Comparison of ENCODE assay signal across 9 cellular contexts in the genomic region with DNA sequence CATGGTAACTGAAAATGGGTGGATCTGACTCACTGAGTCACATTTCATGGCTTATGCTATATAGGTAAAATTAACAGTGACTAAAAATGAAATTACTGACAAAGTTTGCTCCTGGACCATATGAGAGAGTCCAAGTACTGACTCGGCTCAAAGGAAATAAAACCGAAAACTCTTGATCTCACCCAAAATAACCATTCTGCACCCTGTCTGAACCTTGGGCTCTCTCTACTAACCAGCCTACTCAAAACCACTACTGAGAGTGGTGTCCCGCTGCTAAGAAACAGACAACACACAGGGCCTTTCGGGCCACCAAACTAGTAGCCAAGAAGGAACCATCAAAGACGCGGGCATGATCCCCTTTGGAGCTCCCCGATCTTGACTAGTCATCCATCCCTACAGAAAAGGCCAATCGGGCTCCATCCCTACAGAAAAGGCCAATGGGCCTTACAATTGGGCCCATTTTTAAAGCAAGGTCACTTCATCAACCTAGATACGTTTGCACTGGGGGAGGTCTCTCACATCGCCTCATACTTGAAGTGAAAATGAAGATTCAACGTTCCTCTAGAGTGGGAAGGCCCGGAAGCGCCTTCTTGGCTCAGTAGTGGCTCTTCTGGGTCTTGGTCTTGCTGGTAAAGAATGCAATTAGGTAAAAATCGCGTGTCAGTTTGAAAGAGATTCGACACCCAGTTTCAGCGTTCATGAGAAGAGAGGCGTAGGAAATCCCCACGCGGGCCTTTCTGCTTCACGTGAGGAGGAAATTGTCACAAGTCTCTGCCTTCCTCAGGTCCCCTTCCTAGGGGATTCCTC. TPM values are rescaled to one million over a fixed set of nuclear protein-coding genes. Genes with fewer than 3 reads are reported as not detected.
DNase-seq lines count a peak whose midpoint lies in the region; ATAC-seq and TF ChIP-seq lines count a peak whose summit lies in the region.
"Had no signal": no experiment of that assay in that cellular context is flagged by ENCODE, and none has a peak within 500 bp of the region (broad histone marks: within the 10 kb centered on the region; RNA-seq: fewer than 3 reads in every experiment).

No MANE protein-coding gene starts in this region.

- dilution Hi-C loops in mammary epithelial cell (cut with HindIII; ENCODE audit: low sequenced_read_pairs): no loop called here

- H3K9ac ChIP-seq in OCI-LY1 (ENCODE audit: low read length) (peak overlapping the region; percentile 98), trophoblast cell (ENCODE audit: low read length) (no peak overlapping the region), mammary epithelial cell (ENCODE audit: insufficient read depth, low read length) (no peak overlapping the region)

- no peaks in the 10 kb centered on the region for H4K20me1 ChIP-seq in OCI-LY1 (ENCODE audit: insufficient read depth, low read length)
- no peaks in the 10 kb centered on the region for H4K20me1 ChIP-seq in mammary epithelial cell (ENCODE audit: insufficient read depth, low read length)

- no peaks in the 10 kb centered on the region for H3K27me3 ChIP-seq in OCI-LY1 (ENCODE audit: insufficient read depth, low read length)
- peaks cover 15% of the 10 kb centered on the region for H3K27me3 ChIP-seq in trophoblast cell (ENCODE audit: insufficient read depth, low read length)
- H3K27me3 ChIP-seq in esophagus muscularis mucosa: peaks cover 0 to 68% (median 33%) of the 10 kb centered on the region in 4 donors
- H3K27me3 ChIP-seq in mammary epithelial cell (ENCODE audit: insufficient read depth, low read length): peaks cover 37% of the 10 kb centered on the region
- H3K27me3 ChIP-seq in tibial nerve: peaks cover 0 to 78% of the 10 kb centered on the region in 2 donors

- H3K4ac ChIP-seq in trophoblast cell (ENCODE audit: low read depth, low read length): no peak overlapping the region

- no peak overlapping the region for H3K23ac ChIP-seq in trophoblast cell (ENCODE audit: low read length)

- peak overlapping the region; percentile 23 for H3K4me3 ChIP-seq in OCI-LY1 (ENCODE audit: low read depth, low read length, poor library complexity, severe bottlenecking)
- H3K4me3 ChIP-seq in trophoblast cell (ENCODE audit: low read depth, low read length): no peak overlapping the region
- H3K4me3 ChIP-seq in esophagus muscularis mucosa: peak overlapping the region in 1 of 4 donors; percentile 3
- no peak overlapping the region for H3K4me3 ChIP-seq in mammary epithelial cell (replicated peaks in 1 of 3; ENCODE audit: insufficient read depth in 1 of 3, low read depth in 2 of 3, low read length in 3 of 3)
- peak overlapping the region in 1 of 4 donors; percentile 34 for H3K4me3 ChIP-seq in tibial nerve

- H2BK120ac ChIP-seq in trophoblast cell (ENCODE audit: insufficient read depth, low read length, poor library complexity): no peak overlapping the region

- in situ Hi-C loops in mammary epithelial cell (cut with MboI; ENCODE audit: low sequenced_read_pairs in 2 of 2): loop anchor here in 1 of 2 donors (10.0 kb wide), 1 partner anchor 242 kb away; a partner anchor contains a TSS

- no peak overlapping the region for H4K12ac ChIP-seq in trophoblast cell (ENCODE audit: low read depth, low read length)

- peak; percentile 41 for ATAC-seq in GM21515 (IDR thresholded peaks at IDR 0.05; ENCODE audit: unreplicated experiment)

- H3K79me1 ChIP-seq in trophoblast cell (ENCODE audit: low read length): no peaks in the 10 kb centered on the region

- peaks cover 8% of the 10 kb centered on the region; the same call in 1 of the 2 replicates for H3K36me3 ChIP-seq in OCI-LY1 (ENCODE audit: insufficient read depth, low read length)
- no peaks in the 10 kb centered on the region for H3K36me3 ChIP-seq in trophoblast cell (ENCODE audit: control insufficient read depth in 1 of 2, insufficient read depth in 2 of 2, low read length in 2 of 2)
- H3K36me3 ChIP-seq in esophagus muscularis mucosa: no peaks in the 10 kb centered on the region
- H3K36me3 ChIP-seq in mammary epithelial cell (ENCODE audit: insufficient read depth, low read length): no peaks in the 10 kb centered on the region
- no peaks in the 10 kb centered on the region for H3K36me3 ChIP-seq in tibial nerve

- H3K4me2 ChIP-seq in OCI-LY1 (ENCODE audit: low read length) (peak overlapping the region; percentile 99), trophoblast cell (ENCODE audit: low read length) (no peak overlapping the region), mammary epithelial cell (ENCODE audit: insufficient read depth, low read depth, low read length) (no peak overlapping the region)

- no peak overlapping the region for H2AK5ac ChIP-seq in trophoblast cell (ENCODE audit: low read length)

- H3K27ac ChIP-seq in OCI-LY1 (ENCODE audit: low read depth, low read length, poor library complexity, severe bottlenecking) (peak overlapping the region; percentile 99), trophoblast cell (ENCODE audit: low read depth, low read length) (no peak overlapping the region), esophagus muscularis mucosa (replicated peaks in 1 of 4) (no peak overlapping the region), mammary epithelial cell (ENCODE audit: insufficient read depth, low read depth, low read length) (no peak overlapping the region), tibial nerve (peak overlapping the region in 1 of 4 donors; percentile 51)
- H3K27ac ChIP-seq: VCaP had no signal

- H3K9me3 ChIP-seq in OCI-LY1 (ENCODE audit: low read length) (no peaks in the 10 kb centered on the region), trophoblast cell (ENCODE audit: insufficient read depth, low read depth, low read length) (peaks cover 5% of the 10 kb centered on the region), esophagus muscularis mucosa (peaks cover 0 to 12% (median 10%) of the 10 kb centered on the region in 4 donors), mammary epithelial cell (replicated peaks; ENCODE audit: insufficient read depth, low read length) (no peaks in the 10 kb centered on the region), tibial nerve (peaks cover 0 to 21% (median 0%) of the 10 kb centered on the region in 4 donors)

- H4K8ac ChIP-seq in trophoblast cell (ENCODE audit: low read depth, low read length): no peak overlapping the region

- H2AFZ ChIP-seq in OCI-LY1 (ENCODE audit: low read length) (peak overlapping the region; percentile 64), trophoblast cell (ENCODE audit: insufficient read depth, low read length, poor library complexity) (no peak overlapping the region), mammary epithelial cell (ENCODE audit: low read depth, low read length) (no peak overlapping the region)

- no CpG with 5 or more reads among the region's 21 CpGs for WGBS in trophoblast cell (ENCODE audit: extremely low coverage, insufficient coverage, insufficient read length)
- WGBS in esophagus muscularis mucosa: 82% methylated on average over 21 of the region's 21 CpGs
- 92% methylated on average over 21 of the region's 21 CpGs for WGBS in mammary epithelial cell (ENCODE audit: low coverage, missing lambda C conversion rate)
- 85 to 86% methylated on average over 21 of the region's 21 CpGs for WGBS in tibial nerve, 2 donors

- TF ChIP-seq CTCF in OCI-LY1 (IDR thresholded peaks at IDR 0.05; ENCODE audit: low read length): no peak
- no peak for TF ChIP-seq CTCF in esophagus muscularis mucosa (IDR thresholded peaks at IDR 0.05)
- TF ChIP-seq CTCF in mammary epithelial cell (conservative IDR thresholded peaks at IDR 0.05 in 1 of 2, IDR thresholded peaks at IDR 0.05 in 1 of 2; ENCODE audit: extremely low read depth in 1 of 2, insufficient read depth in 1 of 2, low read depth in 1 of 2, low read length in 2 of 2): no peak
- TF ChIP-seq CTCF in tibial nerve (IDR thresholded peaks at IDR 0.05): no peak

- no peak overlapping the region for H2BK12ac ChIP-seq in trophoblast cell (ENCODE audit: low read length)

- TF ChIP-seq POLR2A in esophagus muscularis mucosa (IDR thresholded peaks at IDR 0.05; ENCODE audit: low read depth): no peak
- TF ChIP-seq POLR2A in tibial nerve (IDR thresholded peaks at IDR 0.05): no peak

- peak; percentile 24 for DNase-seq in CD1c-positive myeloid dendritic cell (ENCODE audit: extremely low spot score)
- DNase-seq in central memory CD4-positive, alpha-beta T cell: peak; percentile 71
- DNase-seq in trophoblast cell: no peak
- DNase-seq in esophagus muscularis mucosa (ENCODE audit: extremely low spot score): no peak
- no peak for DNase-seq in mammary epithelial cell
- no peak for DNase-seq in tibial nerve (ENCODE audit: low spot score in 2 of 2)

- H3K79me2 ChIP-seq in OCI-LY1 (ENCODE audit: insufficient read depth, low read length) (peaks cover 25% of the 10 kb centered on the region), trophoblast cell (ENCODE audit: control insufficient read depth, insufficient read depth, low read length, poor library complexity) (no peaks in the 10 kb centered on the region), mammary epithelial cell (ENCODE audit: insufficient read depth, low read length) (no peaks in the 10 kb centered on the region)

- H3K4me1 ChIP-seq in OCI-LY1 (ENCODE audit: insufficient read depth, low read length, severe bottlenecking) (peaks cover 62% of the 10 kb centered on the region), trophoblast cell (ENCODE audit: control insufficient read depth in 1 of 2, insufficient read depth in 2 of 2, low read length in 2 of 2) (no peaks in the 10 kb centered on the region), esophagus muscularis mucosa (peaks cover 6 to 14% (median 9%) of the 10 kb centered on the region in 4 donors), mammary epithelial cell (ENCODE audit: insufficient read depth, low read length) (peaks cover 6% of the 10 kb centered on the region), tibial nerve (peaks cover 0 to 14% (median 6%) of the 10 kb centered on the region in 4 donors)

- H4K91ac ChIP-seq in trophoblast cell (ENCODE audit: low read depth, low read length): no peak overlapping the region

- CTCF ChIA-PET in mammary epithelial cell (lab: Charles Lee; ENCODE audit: low non-redundant PET): no interaction called here

- TF ChIP-seq EP300 in esophagus muscularis mucosa (IDR thresholded peaks at IDR 0.05) (no peak), tibial nerve (IDR thresholded peaks at IDR 0.05) (no peak)

- intact Hi-C loops in esophagus muscularis mucosa (cut with DNase I) (no loop called here), mammary epithelial cell (cut with micrococcal nuclease) (no loop called here)

- no peaks in the 10 kb centered on the region for H3K9me2 ChIP-seq in OCI-LY1 (ENCODE audit: low read depth, low read length)

- H3F3A ChIP-seq in OCI-LY1 (ENCODE audit: insufficient read depth, low read length): peaks cover 11% of the 10 kb centered on the region

- H3K14ac ChIP-seq in trophoblast cell (ENCODE audit: low read length): no peak overlapping the region

- no peak overlapping the region for H2BK5ac ChIP-seq in trophoblast cell (ENCODE audit: low read depth, low read length, poor library complexity)

- no peak overlapping the region for H3K18ac ChIP-seq in trophoblast cell (ENCODE audit: low read length)

- no TSS peak for BruUV-seq in mammary epithelial cell (replicated peaks; lab: Mats Ljungman, UMichigan)

RNA-seq across cellular contexts. Expression of a gene that starts 0.7 kb away (rescaled TPM):
- not detected in 2 replicates for polyA plus RNA-seq in trophoblast cell (2013)
- total RNA-seq in esophagus muscularis mucosa: not detected
- not detected for total RNA-seq in mammary epithelial cell
- not detected for polyA plus RNA-seq in mammary epithelial cell
- not detected for polyA minus RNA-seq in mammary epithelial cell
- not detected for total RNA-seq in tibial nerve

RNA-seq across cellular contexts. Expression of a gene that starts 3.2 kb away (rescaled TPM):
- 0.04 and 0.05 TPM in 2 replicates for polyA plus RNA-seq in trophoblast cell (2013)
- total RNA-seq in esophagus muscularis mucosa (1 to 10 TPM in 2 of 4 donors, under 1 TPM in 2; 0.83 to 3.8 (median 1.3) TPM), mammary epithelial cell (under 1 TPM in 1 of 2 donors, not detected in 1; 0.02 TPM), tibial nerve (1 to 10 TPM in 2 of 4 donors, under 1 TPM in 2; 0.30 to 1.9 (median 1.0) TPM)
- polyA plus RNA-seq in mammary epithelial cell: not detected
- not detected for polyA minus RNA-seq in mammary epithelial cell

RNA-seq across cellular contexts. Expression of a gene that starts 51.1 kb away (rescaled TPM):
- polyA plus RNA-seq in trophoblast cell (2013): 6.6 and 7.8 TPM in 2 replicates
- total RNA-seq in esophagus muscularis mucosa (1 to 10 TPM; 1.7 to 7.1 (median 2.7) TPM), mammary epithelial cell (1 to 10 TPM; 6.0 to 8.0 TPM), tibial nerve (10 to 100 TPM in 3 of 4 donors, 1 to 10 TPM in 1; 8.1 to 21.2 (median 16.8) TPM)
- polyA plus RNA-seq in mammary epithelial cell: 1.7 TPM
- not detected for polyA minus RNA-seq in mammary epithelial cell

Comparison
In these comparisons a context has a peak if more than half of its experiments do, and no peak if none do; other contexts are left out.
1. DNase-seq: peak in CD1c-positive myeloid dendritic cell (single experiment) and central memory CD4-positive, alpha-beta T cell (single experiment); none in trophoblast cell (0 of 2), esophagus muscularis mucosa (single experiment), mammary epithelial cell (single experiment) and tibial nerve (0 of 2).